ENCODE assay signal across 20 cellular contexts in the genomic region with DNA sequence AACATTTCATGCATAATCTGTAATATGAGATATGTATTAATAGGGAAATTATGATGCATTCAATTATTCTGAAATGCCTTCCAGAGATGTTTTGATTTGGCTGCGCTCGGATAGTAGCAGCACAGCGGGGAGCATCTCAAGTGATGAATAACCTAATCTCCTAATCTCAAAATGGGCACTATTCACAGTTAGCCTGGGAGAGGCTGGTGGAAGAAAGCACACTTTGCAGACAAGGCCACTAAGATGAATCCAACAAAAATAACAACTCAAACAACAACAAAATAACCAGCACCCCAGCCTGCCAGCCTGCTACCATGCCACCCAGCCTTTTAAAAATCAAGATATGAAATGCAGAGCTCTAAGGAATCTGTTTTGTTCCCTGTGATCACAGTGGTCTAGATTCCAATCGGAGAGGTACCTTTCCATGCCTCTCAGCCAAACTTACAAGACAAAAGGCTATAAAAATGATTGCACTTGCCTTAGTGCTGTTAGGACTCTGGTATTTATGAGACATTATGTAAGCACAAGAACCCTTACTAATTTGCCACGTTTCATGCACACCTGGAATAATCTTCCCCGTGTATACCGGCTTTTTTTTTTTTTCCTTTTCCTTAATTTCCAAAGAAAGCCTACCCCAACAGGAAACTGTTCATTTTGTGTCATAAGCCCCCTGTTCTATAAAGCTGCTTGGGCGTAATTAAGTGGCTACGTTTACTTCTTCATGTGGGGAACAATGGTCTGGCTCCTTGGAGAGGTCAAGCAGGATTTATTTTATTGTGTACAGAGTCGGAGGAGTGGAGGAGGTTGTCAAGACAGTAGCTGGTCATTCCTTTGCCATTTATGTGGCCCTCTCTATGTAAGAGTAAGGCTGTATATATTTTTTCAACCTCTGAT.
A peak's percentile ranks its signal among the peaks of the same experiment; 100 is the strongest.
DNase-seq lines count a peak whose midpoint lies in the region; ATAC-seq and TF ChIP-seq lines count a peak whose summit lies in the region.
"Had no signal": no experiment of that assay in that cellular context is flagged by ENCODE, and none has a peak within 500 bp of the region (broad histone marks: within the 10 kb centered on the region; RNA-seq: fewer than 3 reads in every experiment).

No MANE protein-coding gene starts in this region.

- H3K4me1 ChIP-seq in GM23338 (ENCODE audit: insufficient read depth): peaks cover 23% of the 10 kb centered on the region

- no peaks in the 10 kb centered on the region for H3K36me3 Mint-ChIP-seq in GM23338 (ENCODE audit: low read depth)
- H3K36me3 Mint-ChIP-seq in mesothelial cell of epicardium: no peaks in the 10 kb centered on the region
- H3K36me3 Mint-ChIP-seq: CD4-positive, alpha-beta memory T cell; T-cell had no signal

- no peak overlapping the region for H3K4me2 ChIP-seq in GM23338
- H3K4me2 ChIP-seq: SK-N-SH had no signal

- H3K9me2 ChIP-seq in GM23338 (ENCODE audit: insufficient read depth): no peaks in the 10 kb centered on the region
- H3K9me2 ChIP-seq: SK-N-SH had no signal

- H3K27ac ChIP-seq in GM23338 (ENCODE audit: low read depth): no peak overlapping the region
- H3K27ac ChIP-seq in SK-N-MC: no peak overlapping the region

- no peak overlapping the region for H3K9ac ChIP-seq in SK-N-MC (ENCODE audit: insufficient read length)
- H3K9ac ChIP-seq: SK-N-SH had no signal

- POLR2A ChIA-PET in HEK293T (lab: Yijun Ruan, JAX): no interaction called here

- H3K36me3 ChIP-seq in GM23338 (ENCODE audit: insufficient read depth) (no peaks in the 10 kb centered on the region), SK-N-MC (ENCODE audit: insufficient read depth, low read length) (no peaks in the 10 kb centered on the region)

- H3K4me3 Mint-ChIP-seq in GM23338 (no peak overlapping the region), mesothelial cell of epicardium (no peak overlapping the region)
- H3K4me3 Mint-ChIP-seq: CD4-positive, alpha-beta memory T cell; T-cell had no signal

- H3K27me3 Mint-ChIP-seq in GM23338 (ENCODE audit: insufficient read depth, low read depth, poor library complexity) (peaks cover 4% of the 10 kb centered on the region), mesothelial cell of epicardium (ENCODE audit: low read depth) (no peaks in the 10 kb centered on the region)

- H4K20me1 ChIP-seq in GM23338 (replicated peaks; ENCODE audit: insufficient read depth): no peaks in the 10 kb centered on the region

- H3K4me3 ChIP-seq in GM23338 (no peak overlapping the region), SK-N-MC (peak overlapping the region; percentile 26; the same call in 1 of the 2 replicates)
- H3K4me3 ChIP-seq: GM12878 had no signal

- no peaks in the 10 kb centered on the region for H3K9me3 ChIP-seq in SK-N-MC (ENCODE audit: low read depth, low read length)
- H3K9me3 ChIP-seq: SK-N-SH had no signal

- H2AFZ ChIP-seq in GM23338: no peak overlapping the region

- no peak for ATAC-seq in GM23338
- ATAC-seq: GM12878, Panc1, T-cell had no signal

- CTCF ChIA-PET in HEK293T (lab: Yijun Ruan, JAX): no interaction called here

- DNase-seq in GM23338 (ENCODE audit: low spot score) (no peak), HEK293T (ENCODE audit: extremely low spot score) (peak; percentile 16), SK-N-MC (ENCODE audit: low read depth, low spot score) (no peak), mesothelial cell of epicardium (ENCODE audit: low spot score in 2 of 2, unreplicated experiment in 2 of 2) (no peak), DMS53 treated with DMSO at 0.1 percent for 48 hours (lab: John Stamatoyannopoulos, UW; ENCODE audit: unreplicated experiment) (no peak), NCI-H2171 (lab: John Stamatoyannopoulos, UW) (no peak)
- DNase-seq in stimulated activated naive CD4-positive, alpha-beta T cell (lab: John Stamatoyannopoulos, UW): no peak
- DNase-seq: Calu3; CD4-positive, alpha-beta memory T cell; DND-41; GDM1; IMR-90; Kasumi-1; NCI-H2029 treated with DMSO at 0.1 percent for 48 hours; NCI-H345; SK-N-SH; T-cell; T-helper 9 cell had no signal

- H3K4me1 Mint-ChIP-seq in GM23338: peaks cover 35% of the 10 kb centered on the region
- peaks cover 79% of the 10 kb centered on the region for H3K4me1 Mint-ChIP-seq in mesothelial cell of epicardium
- H3K4me1 Mint-ChIP-seq: CD4-positive, alpha-beta memory T cell; T-cell had no signal

- no peaks in the 10 kb centered on the region for H3F3A ChIP-seq in GM23338 (replicated peaks; ENCODE audit: low read depth)

- H3K9me3 Mint-ChIP-seq in GM23338 (no peaks in the 10 kb centered on the region), mesothelial cell of epicardium (no peaks in the 10 kb centered on the region)
- H3K9me3 Mint-ChIP-seq: CD4-positive, alpha-beta memory T cell; T-cell had no signal

- H3K27me3 ChIP-seq in GM23338 (ENCODE audit: insufficient read depth): no peaks in the 10 kb centered on the region

- no peaks in the 10 kb centered on the region for H3K79me2 ChIP-seq in GM23338 (replicated peaks; ENCODE audit: insufficient read depth)

- peak overlapping the region; percentile 38 for H3K27ac Mint-ChIP-seq in GM23338
- H3K27ac Mint-ChIP-seq in mesothelial cell of epicardium: peak overlapping the region; percentile 59
- H3K27ac Mint-ChIP-seq: CD4-positive, alpha-beta memory T cell; T-cell had no signal

- TF ChIP-seq CTCF in GM23338 (conservative IDR thresholded peaks at IDR 0.05; ENCODE audit: low read depth in 2 of 2) (no peak), mesothelial cell of epicardium (IDR thresholded peaks at IDR 0.05; ENCODE audit: unreplicated experiment) (no peak)

TF ChIP-seq in GM23338, 12 proteins besides CTCF, POLR2A, EP300 and RAD21 (continues in another document):
- no peak for TF ChIP-seq ZNF331 (CRISPR knock-in tag; IDR thresholded peaks at IDR 0.05; ENCODE audit: low read depth)
- TF ChIP-seq ZNF114 (CRISPR knock-in tag; IDR thresholded peaks at IDR 0.05): no peak
- TF ChIP-seq CREB1 (CRISPR knock-in tag; IDR thresholded peaks at IDR 0.05; ENCODE audit: low read depth): no peak
- no peak for TF ChIP-seq POLR2AphosphoS5 (IDR thresholded peaks at IDR 0.05; ENCODE audit: low read depth)
- TF ChIP-seq EZH2phosphoT487 (IDR thresholded peaks at IDR 0.05; ENCODE audit: unreplicated experiment): no peak
- TF ChIP-seq, protein P1, sequence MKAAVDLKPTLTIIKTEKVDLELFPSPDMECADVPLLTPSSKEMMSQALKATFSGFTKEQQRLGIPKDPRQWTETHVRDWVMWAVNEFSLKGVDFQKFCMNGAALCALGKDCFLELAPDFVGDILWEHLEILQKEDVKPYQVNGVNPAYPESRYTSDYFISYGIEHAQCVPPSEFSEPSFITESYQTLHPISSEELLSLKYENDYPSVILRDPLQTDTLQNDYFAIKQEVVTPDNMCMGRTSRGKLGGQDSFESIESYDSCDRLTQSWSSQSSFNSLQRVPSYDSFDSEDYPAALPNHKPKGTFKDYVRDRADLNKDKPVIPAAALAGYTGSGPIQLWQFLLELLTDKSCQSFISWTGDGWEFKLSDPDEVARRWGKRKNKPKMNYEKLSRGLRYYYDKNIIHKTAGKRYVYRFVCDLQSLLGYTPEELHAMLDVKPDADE (IDR thresholded peaks at IDR 0.05): no peak

TF ChIP-seq in HEK293T, 16 proteins besides CTCF, POLR2A, EP300 and RAD21:
- TF ChIP-seq FOXM1 (IDR thresholded peaks at IDR 0.05; ENCODE audit: borderline replicate concordance): no peak
- TF ChIP-seq CTBP1 (IDR thresholded peaks at IDR 0.05; ENCODE audit: borderline replicate concordance): peak; percentile 47
TF ChIP-seq in HEK293T: peak in this region for 1.
